8 cellular contexts compared by ENCODE assay signal in the genomic region with DNA sequence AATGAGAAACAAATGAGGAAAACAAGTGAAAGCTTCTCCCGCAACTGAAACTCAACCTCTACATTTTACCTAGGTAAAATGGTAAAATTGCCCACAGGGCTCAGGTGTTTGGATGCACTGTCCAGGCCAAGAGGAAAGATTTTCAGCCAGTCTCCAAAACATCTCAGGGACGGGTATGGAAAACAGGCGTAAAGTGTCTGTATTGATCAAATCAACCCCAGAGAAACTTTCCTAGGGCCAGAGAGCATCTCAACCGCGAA. TPM values are rescaled to one million over a fixed set of nuclear protein-coding genes. Genes with fewer than 3 reads are reported as not detected.
DNase-seq lines count a peak whose midpoint lies in the region; ATAC-seq lines count a peak whose summit lies in the region.

No MANE protein-coding gene starts in this region.

- DNase-seq in T-helper 2 cell treated with Interferon-gamma antibody and Interleukin-4, amounts not matched to agents 5 μg/mL and 100 μg/mL, for 36 hours (ENCODE audit: low spot score) = no peak
- DNase-seq in T-helper 2 cell (no peak), posterior cingulate gyrus (no peak), HuH-7 (ENCODE audit: low spot score) (no peak), NOMO-1 (lab: John Stamatoyannopoulos, UW; ENCODE audit: unreplicated experiment in 2 of 2) (no peak)
- no peak for DNase-seq in activated CD8-positive, alpha-beta T cell treated with anti-CD3 and anti-CD28 coated beads, Interleukin-2, amount 10 ng/mL, durations not matched to agents 7 days and 5 days

- CTCF ChIA-PET in activated CD8-positive, alpha-beta T cell treated with anti-CD3 and anti-CD28 coated beads, Interleukin-2, amount 10 ng/mL, durations not matched to agents 7 days and 5 days (lab: Charles Lee) = interaction anchor here (0.8 to 1.4 kb wide), 4 partner anchors 19 to 165 kb away, joined by 3 read pairs; no protein-coding TSS in a partner anchor

- ATAC-seq in activated CD8-positive, alpha-beta T cell treated with anti-CD3 and anti-CD28 coated beads, Interleukin-2, amount 10 ng/mL, durations not matched to agents 7 days and 5 days = peak; percentile 35

- H3K27ac ChIP-seq in iPS-20b (ENCODE audit: low read length) (no peak overlapping the region), temporal lobe (ENCODE audit: low read depth, low read length) (peak overlapping the region; percentile 60)

- POLR2A ChIA-PET in activated CD8-positive, alpha-beta T cell treated with anti-CD3 and anti-CD28 coated beads, Interleukin-2, amount 10 ng/mL, durations not matched to agents 7 days and 5 days (lab: Charles Lee) = interaction anchor here (0.6 to 2.7 kb wide), 5 partner anchors 8 to 41 kb away, joined by 3 to 23 read pairs (median 6); a partner anchor contains a TSS

- peaks cover 21% of the 10 kb centered on the region for H3K36me3 Mint-ChIP-seq in T-helper 2 cell treated with Interferon-gamma antibody and Interleukin-4, amounts not matched to agents 5 μg/mL and 100 μg/mL, for 36 hours (ENCODE audit: low read depth)
- peaks cover 23% of the 10 kb centered on the region for H3K36me3 Mint-ChIP-seq in activated CD8-positive, alpha-beta T cell treated with anti-CD3 and anti-CD28 coated beads, Interleukin-2, amount 10 ng/mL, durations not matched to agents 7 days and 5 days (ENCODE audit: low read depth)

- peaks cover 23% of the 10 kb centered on the region for H3K4me1 Mint-ChIP-seq in T-helper 2 cell treated with Interferon-gamma antibody and Interleukin-4, amounts not matched to agents 5 μg/mL and 100 μg/mL, for 36 hours (ENCODE audit: low read depth)
- peaks cover 32% of the 10 kb centered on the region for H3K4me1 Mint-ChIP-seq in activated CD8-positive, alpha-beta T cell treated with anti-CD3 and anti-CD28 coated beads, Interleukin-2, amount 10 ng/mL, durations not matched to agents 7 days and 5 days (ENCODE audit: low read depth)

- H3K9ac ChIP-seq in iPS-20b (ENCODE audit: low read depth, low read length) = peak overlapping the region; percentile 88; the same call in 1 of the 2 replicates

- intact Hi-C loops in posterior cingulate gyrus (cut with DNase I) = loop anchor here (2.0 to 10.0 kb wide), 5 partner anchors 27 to 485 kb away; a partner anchor contains a TSS

- H3K9me3 Mint-ChIP-seq in T-helper 2 cell treated with Interferon-gamma antibody and Interleukin-4, amounts not matched to agents 5 μg/mL and 100 μg/mL, for 36 hours = no peaks in the 10 kb centered on the region
- H3K9me3 Mint-ChIP-seq in activated CD8-positive, alpha-beta T cell treated with anti-CD3 and anti-CD28 coated beads, Interleukin-2, amount 10 ng/mL, durations not matched to agents 7 days and 5 days (ENCODE audit: insufficient read depth) = no peaks in the 10 kb centered on the region

- H3K4me1 ChIP-seq in iPS-20b (ENCODE audit: insufficient read depth, low read length) = no peaks in the 10 kb centered on the region; the same call in none of the 2 replicates

- peaks cover 23% of the 10 kb centered on the region for H3K36me3 ChIP-seq in iPS-20b (ENCODE audit: insufficient read depth, low read depth, low read length)

- no peaks in the 10 kb centered on the region for H3K27me3 ChIP-seq in iPS-20b (ENCODE audit: insufficient read depth, low read length)

- no peaks in the 10 kb centered on the region for H3K27me3 Mint-ChIP-seq in T-helper 2 cell treated with Interferon-gamma antibody and Interleukin-4, amounts not matched to agents 5 μg/mL and 100 μg/mL, for 36 hours (ENCODE audit: low read depth)
- no peaks in the 10 kb centered on the region for H3K27me3 Mint-ChIP-seq in activated CD8-positive, alpha-beta T cell treated with anti-CD3 and anti-CD28 coated beads, Interleukin-2, amount 10 ng/mL, durations not matched to agents 7 days and 5 days (ENCODE audit: low read depth)

- H3K27ac Mint-ChIP-seq in T-helper 2 cell treated with Interferon-gamma antibody and Interleukin-4, amounts not matched to agents 5 μg/mL and 100 μg/mL, for 36 hours = peak overlapping the region; percentile 98
- peak overlapping the region; percentile 96 for H3K27ac Mint-ChIP-seq in activated CD8-positive, alpha-beta T cell treated with anti-CD3 and anti-CD28 coated beads, Interleukin-2, amount 10 ng/mL, durations not matched to agents 7 days and 5 days

- H3K4me3 Mint-ChIP-seq in T-helper 2 cell treated with Interferon-gamma antibody and Interleukin-4, amounts not matched to agents 5 μg/mL and 100 μg/mL, for 36 hours = peak overlapping the region; percentile 94
- peak overlapping the region; percentile 91 for H3K4me3 Mint-ChIP-seq in activated CD8-positive, alpha-beta T cell treated with anti-CD3 and anti-CD28 coated beads, Interleukin-2, amount 10 ng/mL, durations not matched to agents 7 days and 5 days

- H3K4me3 ChIP-seq in iPS-20b (ENCODE audit: low read length) = peak overlapping the region; percentile 98

- H3K9me3 ChIP-seq in iPS-20b (ENCODE audit: insufficient read depth, low read depth, low read length) = no peaks in the 10 kb centered on the region

RNA-seq across cellular contexts. Expression of a gene that starts 0.4 kb away (rescaled TPM):
- 10 to 100 TPM; 75.5 to 77.3 TPM for total RNA-seq in activated CD8-positive, alpha-beta T cell treated with anti-CD3 and anti-CD28 coated beads, Interleukin-2, amount 10 ng/mL, durations not matched to agents 7 days and 5 days
- total RNA-seq in temporal lobe = 39.1 TPM

RNA-seq across cellular contexts. Expression of a gene that starts 27.9 kb away (rescaled TPM):
- 10 to 100 TPM; 27.4 to 28.9 TPM for total RNA-seq in activated CD8-positive, alpha-beta T cell treated with anti-CD3 and anti-CD28 coated beads, Interleukin-2, amount 10 ng/mL, durations not matched to agents 7 days and 5 days
- 51.6 TPM for total RNA-seq in temporal lobe
